8 cellular contexts compared by ENCODE assay signal in genomic region chr5:145681686-145682085, GRCh38.
DNase-seq lines count a peak whose midpoint lies in the region; ATAC-seq and TF ChIP-seq lines count a peak whose summit lies in the region.

No MANE protein-coding gene starts in this region.

- no peak overlapping the region for H3K4me3 ChIP-seq in hepatocyte

- H3K4me1 ChIP-seq in hepatocyte (ENCODE audit: insufficient read depth), result peaks cover 7% of the 10 kb centered on the region

- H3K9me3 ChIP-seq in hepatocyte (ENCODE audit: low read depth), result no peaks in the 10 kb centered on the region

- ATAC-seq in GM21447 (IDR thresholded peaks at IDR 0.05; ENCODE audit: unreplicated experiment), result peak; percentile 90
- ATAC-seq in HG03571 (IDR thresholded peaks at IDR 0.05; ENCODE audit: unreplicated experiment), result peak; percentile 89

- peak; percentile 71 for TF ChIP-seq CTCF in hepatocyte (IDR thresholded peaks at IDR 0.05; ENCODE audit: poor library complexity)

- no peak overlapping the region for H2AFZ ChIP-seq in hepatocyte

- no peaks in the 10 kb centered on the region for H3K36me3 ChIP-seq in hepatocyte (replicated peaks; ENCODE audit: insufficient read depth, low read depth)

- H4K20me1 ChIP-seq in hepatocyte (ENCODE audit: insufficient read depth, poor library complexity, severe bottlenecking), result no peaks in the 10 kb centered on the region

- H3K27me3 ChIP-seq in hepatocyte, result no peaks in the 10 kb centered on the region

- DNase-seq in DMS153 (lab: John Stamatoyannopoulos, UW) (peak; percentile 9), DMS153 treated with DMSO at 0.1 percent for 48 hours (lab: John Stamatoyannopoulos, UW; ENCODE audit: unreplicated experiment) (no peak), NCI-H774 (lab: John Stamatoyannopoulos, UW) (peak; percentile 51), amniotic epithelial cell (ENCODE audit: low read depth) (peak; percentile 78), hepatocyte (ENCODE audit: low spot score) (peak; percentile 79)
- peak; percentile 11 to 21 for DNase-seq in stimulated activated CD4-positive, alpha-beta T cell treated with anti-CD3 and anti-CD28 coated beads, Interleukin-2, amount 100 ng/mL, for 48 hours

- no peaks in the 10 kb centered on the region for H3K79me2 ChIP-seq in hepatocyte

- H3K9me2 ChIP-seq in hepatocyte (replicated peaks; ENCODE audit: insufficient read depth), result no peaks in the 10 kb centered on the region

- H3K27ac ChIP-seq in hepatocyte, result peak overlapping the region; percentile 7

- H3K4me2 ChIP-seq in hepatocyte, result peak overlapping the region; percentile 30
